Comparison of ENCODE assay signal across 12 cellular contexts in genomic region chr16:21603920-21604319, GRCh38. TPM values are rescaled to one million over a fixed set of nuclear protein-coding genes. Genes with fewer than 3 reads are reported as not detected.
A peak's percentile ranks its signal among the peaks of the same experiment; 100 is the strongest.
DNase-seq lines count a peak whose midpoint lies in the region; ATAC-seq and TF ChIP-seq lines count a peak whose summit lies in the region.
"Had no signal": no experiment of that assay in that cellular context is flagged by ENCODE, and none has a peak within 500 bp of the region (broad histone marks: within the 10 kb centered on the region; RNA-seq: fewer than 3 reads in every experiment).

No MANE protein-coding gene starts in this region.

- in situ Hi-C loops in ACHN (cut with HindIII; ENCODE audit: low pct_ligation_motif_present, low pct_unique_long_range_greater_than_20kb, low sequenced_read_pairs), result no loop called here

- DNase-seq in ACHN, result peak; percentile 29
- DNase-seq in HEK293T (ENCODE audit: extremely low spot score), result no peak
- peak; percentile 96 for DNase-seq in amniotic epithelial cell (ENCODE audit: low read depth)
- DNase-seq in medulla oblongata (ENCODE audit: extremely low spot score), result peak; percentile 71
- no peak for DNase-seq in left lobe of liver (ENCODE audit: low spot score)
- DNase-seq in activated naive CD4-positive, alpha-beta T cell (lab: John Stamatoyannopoulos, UW), result no peak
- DNase-seq in NCI-H2081 treated with DMSO at 0.1 percent for 48 hours (lab: John Stamatoyannopoulos, UW), result no peak
- DNase-seq: activated CD4-positive, CD25-positive, alpha-beta regulatory T cell; activated T-cell treated with anti-CD3 and anti-CD28 coated beads, Interleukin-2, amount 50 U/mL, for 48 hours had no signal

- CTCF ChIA-PET in HEK293T (lab: Yijun Ruan, JAX), result interaction anchor here (1.6 kb wide), 1 partner anchor 53 kb away, joined by 5 read pairs; no protein-coding TSS in a partner anchor

- POLR2A ChIA-PET in HEK293T (lab: Yijun Ruan, JAX), result no interaction called here

- ATAC-seq in left lobe of liver (no peak), HG03139 (IDR thresholded peaks at IDR 0.05; ENCODE audit: unreplicated experiment) (no peak)

TF ChIP-seq in HEK293T, 16 proteins besides CTCF, POLR2A, EP300 and RAD21:
- TF ChIP-seq LEF1 (IDR thresholded peaks at IDR 0.05; ENCODE audit: borderline replicate concordance) (no peak), PKNOX1 (IDR thresholded peaks at IDR 0.05) (peak; percentile 83)

RNA-seq across cellular contexts. Expression of gene METTL9, which starts 4.5 kb away (rescaled TPM):
- total RNA-seq in left lobe of liver, result 11.4 TPM

RNA-seq across cellular contexts. Expression of gene IGSF6, which starts 48.5 kb away (rescaled TPM):
- total RNA-seq in left lobe of liver, result 2.8 TPM
- total RNA-seq: cardiac muscle cell, LHCN-M2 had no signal

RNA-seq across cellular contexts. Expression of gene OTOA, which starts 59.8 kb away (rescaled TPM):
- 0.10 TPM for total RNA-seq in left lobe of liver

Comparison
In these comparisons a context has a peak if more than half of its experiments do, and no peak if none do; other contexts are left out.
1. DNase-seq: peak in ACHN (single experiment), amniotic epithelial cell (single experiment) and medulla oblongata (single experiment); none in HEK293T (single experiment), left lobe of liver (single experiment), activated naive CD4-positive, alpha-beta T cell (0 of 4) and NCI-H2081 treated with DMSO at 0.1 percent for 48 hours (single experiment).